Comparison of ENCODE assay signal across 26 cellular contexts in genomic region chr6:5846889-5847288, GRCh38.
DNase-seq lines count a peak whose midpoint lies in the region; ATAC-seq, FAIRE-seq and TF ChIP-seq lines count a peak whose summit lies in the region.
"Had no signal": no experiment of that assay in that cellular context is flagged by ENCODE, and none has a peak within 500 bp of the region (broad histone marks: within the 10 kb centered on the region; RNA-seq: fewer than 3 reads in every experiment).

No MANE protein-coding gene starts in this region.

- H3K14ac ChIP-seq in trophoblast cell (ENCODE audit: low read length): no peak overlapping the region

- H3K79me2 ChIP-seq in GM12878 (ENCODE audit: control insufficient read depth, insufficient read depth, low read length) (no peaks in the 10 kb centered on the region), trophoblast cell (ENCODE audit: control insufficient read depth, insufficient read depth, low read length, poor library complexity) (no peaks in the 10 kb centered on the region)

- no peak for TF ChIP-seq RAD21 in GM12878 (IDR thresholded peaks at IDR 0.05; ENCODE audit: insufficient read depth, low read depth, low read length)

- H3K36me3 Mint-ChIP-seq in activated naive CD4-positive, alpha-beta T cell treated with anti-CD3 and anti-CD28 coated beads, Interleukin-2, amount 50 U/mL, for 72 hours: peaks cover 0 to 4% of the 10 kb centered on the region in 2 donors
- H3K36me3 Mint-ChIP-seq: T-cell had no signal

- no peak for TF ChIP-seq CTCF in GM12878 (IDR thresholded peaks at IDR 0.05 in 2 of 3, conservative IDR thresholded peaks at IDR 0.05 in 1 of 3; ENCODE audit: control insufficient read depth in 2 of 3, extremely low read depth in 1 of 3, insufficient read depth in 1 of 3, low read depth in 3 of 3, low read length in 3 of 3)

- no TSS peak for BruUV-seq in GM12878 (replicated peaks; lab: Mats Ljungman, UMichigan)

- no peak overlapping the region for H2BK120ac ChIP-seq in trophoblast cell (ENCODE audit: insufficient read depth, low read length, poor library complexity)

- TF ChIP-seq POLR2A in GM12878 (IDR thresholded peaks at IDR 0.05; ENCODE audit: low read depth, low read length): no peak

- DNase-seq in GM12878 (ENCODE audit: low read depth, low spot score) (no peak), trophoblast cell (no peak), small intestine (no peak), frontal cortex (ENCODE audit: low spot score in 2 of 2) (no peak)
- DNase-seq in activated naive CD4-positive, alpha-beta T cell treated with anti-CD3 and anti-CD28 coated beads, Interleukin-2, amount 50 U/mL, for 72 hours (ENCODE audit: low spot score in 2 of 2): no peak
- DNase-seq: ACHN; CD4-positive, alpha-beta T cell; COR-L47; DMS79; IMR-90; MV-4-11; NCI-H1105 treated with DMSO at 0.1 percent for 48 hours; NCI-H2029 treated with DMSO at 0.1 percent for 48 hours; NCI-H226; NCI-H510A treated with DMSO at 0.1 percent for 48 hours; NCI-H748 treated with DMSO at 0.1 percent for 48 hours; NK-92 treated with Interleukin-12 subunit alpha and Interleukin-12 subunit beta, amount 100 ng/mL, for 24 hours; T-cell had no signal

- ATAC-seq in GM18517 (IDR thresholded peaks at IDR 0.05; ENCODE audit: unreplicated experiment) (peak; percentile 61), GM19351 (IDR thresholded peaks at IDR 0.05; ENCODE audit: unreplicated experiment) (peak; percentile 56), HG02885 (IDR thresholded peaks at IDR 0.05; ENCODE audit: poor library complexity, unreplicated experiment) (peak; percentile 75), GM12878 (peak; percentile 39; the same call in 2 of the 3 replicates)
- ATAC-seq in activated naive CD4-positive, alpha-beta T cell treated with anti-CD3 and anti-CD28 coated beads, Interleukin-2, amount 50 U/mL, for 72 hours: no peak
- ATAC-seq: Panc1, T-cell had no signal

- H3K4me2 ChIP-seq in GM12878 (ENCODE audit: control insufficient read depth, insufficient read depth): peak overlapping the region; percentile 71
- H3K4me2 ChIP-seq in trophoblast cell (ENCODE audit: low read length): no peak overlapping the region
- H3K4me2 ChIP-seq: BLaER1, KMS-11 had no signal

- no peak overlapping the region for H3K18ac ChIP-seq in trophoblast cell (ENCODE audit: low read length)

- FAIRE-seq in GM12878 (lab: Jason Lieb, UNC) (no peak), small intestine (lab: Jason Lieb, UNC) (no peak), frontal cortex (lab: Jason Lieb, UNC) (no peak)
- FAIRE-seq: GM18507, H54 had no signal

- SMC1A ChIA-PET in GM12878 (lab: Charles Lee; ENCODE audit: uncharacterized antibody, unreplicated experiment): no interaction called here

- H3K79me1 ChIP-seq in trophoblast cell (ENCODE audit: low read length): no peaks in the 10 kb centered on the region

- no peak overlapping the region for H4K12ac ChIP-seq in trophoblast cell (ENCODE audit: low read depth, low read length)

- no peak overlapping the region for H3K4me3 ChIP-seq in GM12878
- H3K4me3 ChIP-seq in trophoblast cell (ENCODE audit: low read depth, low read length): no peak overlapping the region
- no peak overlapping the region for H3K4me3 ChIP-seq in small intestine (ENCODE audit: low read depth in 1 of 2, low read length in 2 of 2)
- H3K4me3 ChIP-seq: BLaER1 had no signal

- in situ Hi-C loops in GM12878 (cut with MboI): no loop called here

- no peaks in the 10 kb centered on the region for H4K20me1 ChIP-seq in GM12878 (ENCODE audit: control insufficient read depth, insufficient read depth)
- H4K20me1 ChIP-seq: BLaER1 had no signal

- H3K4ac ChIP-seq in trophoblast cell (ENCODE audit: low read depth, low read length): no peak overlapping the region

- no peak overlapping the region for H4K91ac ChIP-seq in trophoblast cell (ENCODE audit: low read depth, low read length)

- CTCF ChIA-PET in GM12878 (lab: Yijun Ruan, JAX): no interaction called here

- intact Hi-C loops in GM12878 (cut with micrococcal nuclease; ENCODE audit: unreplicated experiment): no loop called here

- POLR2A ChIA-PET in GM12878 (lab: Charles Lee): no interaction called here

- H3K23ac ChIP-seq in trophoblast cell (ENCODE audit: low read length): no peak overlapping the region

- no peak for TF ChIP-seq EP300 in GM12878 (IDR thresholded peaks at IDR 0.05; ENCODE audit: borderline replicate concordance in 1 of 2, control insufficient read depth in 1 of 2, low read depth in 2 of 2, low read length in 2 of 2)

- no peak overlapping the region for H2BK12ac ChIP-seq in trophoblast cell (ENCODE audit: low read length)

- WGBS in GM12878 (ENCODE audit: insufficient coverage, insufficient replicate concordance, low lambda C conversion rate, missing lambda C conversion rate): 0% methylated on average over 2 of the region's 2 CpGs
- no CpG with 5 or more reads among the region's 2 CpGs for WGBS in trophoblast cell (ENCODE audit: extremely low coverage, insufficient coverage, insufficient read length)
- WGBS in small intestine, 3 donors: 37 to 48% (median 40%) methylated on average over 2 of the region's 2 CpGs

- no peak overlapping the region for H3K27ac ChIP-seq in GM12878 (ENCODE audit: control insufficient read depth, insufficient read depth)
- no peak overlapping the region for H3K27ac ChIP-seq in trophoblast cell (ENCODE audit: low read depth, low read length)
- no peak overlapping the region for H3K27ac ChIP-seq in small intestine (ENCODE audit: low read depth in 1 of 2, low read length in 1 of 2)
- H3K27ac ChIP-seq: BLaER1, KMS-11 had no signal

- no peak overlapping the region for H2BK5ac ChIP-seq in trophoblast cell (ENCODE audit: low read depth, low read length, poor library complexity)

- no peak overlapping the region for H2AK5ac ChIP-seq in trophoblast cell (ENCODE audit: low read length)

- RAD21 ChIA-PET in GM12878 (lab: Charles Lee; ENCODE audit: unreplicated experiment): no interaction called here

- H3K9ac ChIP-seq in GM12878 (ENCODE audit: control insufficient read depth, insufficient read depth, low read length) (no peak overlapping the region), trophoblast cell (ENCODE audit: low read length) (no peak overlapping the region)
- H3K9ac ChIP-seq: BLaER1, KMS-11 had no signal

- no peak overlapping the region for H3K27ac Mint-ChIP-seq in activated naive CD4-positive, alpha-beta T cell treated with anti-CD3 and anti-CD28 coated beads, Interleukin-2, amount 50 U/mL, for 72 hours
- H3K27ac Mint-ChIP-seq: CD4-positive, alpha-beta T cell; T-cell had no signal

- H3K27me3 ChIP-seq in GM12878 (replicated peaks in 1 of 2; ENCODE audit: control insufficient read depth in 2 of 2, insufficient read depth in 2 of 2, low read length in 1 of 2) (peaks cover 0 to 8% of the 10 kb centered on the region in 2 experiments; a peak in 2 of 4 replicates), trophoblast cell (ENCODE audit: insufficient read depth, low read length) (peaks cover 21% of the 10 kb centered on the region), small intestine (ENCODE audit: control insufficient read depth in 2 of 2, insufficient read depth in 2 of 2, low read length in 2 of 2) (peaks cover 0 to 3% of the 10 kb centered on the region in 2 donors)
- H3K27me3 ChIP-seq: BLaER1 had no signal

- H4K8ac ChIP-seq in trophoblast cell (ENCODE audit: low read depth, low read length): no peak overlapping the region

- H3K9me3 ChIP-seq in GM12878 (replicated peaks; ENCODE audit: control insufficient read depth, insufficient read depth, low read length): no peaks in the 10 kb centered on the region
- H3K9me3 ChIP-seq in trophoblast cell (ENCODE audit: insufficient read depth, low read depth, low read length): peaks cover 11% of the 10 kb centered on the region
- H3K9me3 ChIP-seq in small intestine (ENCODE audit: control insufficient read depth, low read depth): no peaks in the 10 kb centered on the region

- no peak overlapping the region for H2AFZ ChIP-seq in GM12878 (ENCODE audit: control insufficient read depth, low read depth, low read length)
- no peak overlapping the region for H2AFZ ChIP-seq in trophoblast cell (ENCODE audit: insufficient read depth, low read length, poor library complexity)

- H3K9me3 Mint-ChIP-seq in activated naive CD4-positive, alpha-beta T cell treated with anti-CD3 and anti-CD28 coated beads, Interleukin-2, amount 50 U/mL, for 72 hours: peaks cover 0 to 7% of the 10 kb centered on the region in 2 donors

- H3K4me1 ChIP-seq in GM12878 (ENCODE audit: control insufficient read depth, insufficient read depth, low read length) (peaks cover 7% of the 10 kb centered on the region; the same call in 1 of the 2 replicates), trophoblast cell (ENCODE audit: control insufficient read depth in 1 of 2, insufficient read depth in 2 of 2, low read length in 2 of 2) (peaks cover 0 to 9% of the 10 kb centered on the region in 2 experiments), small intestine (ENCODE audit: control insufficient read depth in 2 of 2, insufficient read depth in 1 of 2, low read depth in 1 of 2, low read length in 1 of 2) (peaks cover 0 to 4% of the 10 kb centered on the region in 2 donors)

- H3K36me3 ChIP-seq in GM12878 (ENCODE audit: control insufficient read depth in 2 of 2, insufficient read depth in 2 of 2, low read length in 1 of 2) (no peaks in the 10 kb centered on the region), trophoblast cell (ENCODE audit: control insufficient read depth in 1 of 2, insufficient read depth in 2 of 2, low read length in 2 of 2) (no peaks in the 10 kb centered on the region), small intestine (ENCODE audit: control insufficient read depth in 2 of 2, insufficient read depth in 2 of 2, low read length in 2 of 2) (no peaks in the 10 kb centered on the region)
- H3K36me3 ChIP-seq: BLaER1 had no signal

TF ChIP-seq in GM12878, 131 proteins besides CTCF, POLR2A, EP300 and RAD21 (continues in another document):
- no peak for TF ChIP-seq PBX3 (IDR thresholded peaks at IDR 0.05; ENCODE audit: insufficient replicate concordance, low read depth, low read length)
- no peak for TF ChIP-seq BMI1 (IDR thresholded peaks at IDR 0.05; ENCODE audit: borderline replicate concordance)

Comparison
In these comparisons a context has a peak if more than half of its experiments do, and no peak if none do; other contexts are left out.
1. ATAC-seq: peak in GM18517 (single experiment), GM19351 (single experiment), HG02885 (single experiment) and GM12878 (single experiment); none in activated naive CD4-positive, alpha-beta T cell treated with anti-CD3 and anti-CD28 coated beads, Interleukin-2, amount 50 U/mL, for 72 hours (0 of 2).